ENCODE assay signal across 19 cellular contexts in the genomic region with DNA sequence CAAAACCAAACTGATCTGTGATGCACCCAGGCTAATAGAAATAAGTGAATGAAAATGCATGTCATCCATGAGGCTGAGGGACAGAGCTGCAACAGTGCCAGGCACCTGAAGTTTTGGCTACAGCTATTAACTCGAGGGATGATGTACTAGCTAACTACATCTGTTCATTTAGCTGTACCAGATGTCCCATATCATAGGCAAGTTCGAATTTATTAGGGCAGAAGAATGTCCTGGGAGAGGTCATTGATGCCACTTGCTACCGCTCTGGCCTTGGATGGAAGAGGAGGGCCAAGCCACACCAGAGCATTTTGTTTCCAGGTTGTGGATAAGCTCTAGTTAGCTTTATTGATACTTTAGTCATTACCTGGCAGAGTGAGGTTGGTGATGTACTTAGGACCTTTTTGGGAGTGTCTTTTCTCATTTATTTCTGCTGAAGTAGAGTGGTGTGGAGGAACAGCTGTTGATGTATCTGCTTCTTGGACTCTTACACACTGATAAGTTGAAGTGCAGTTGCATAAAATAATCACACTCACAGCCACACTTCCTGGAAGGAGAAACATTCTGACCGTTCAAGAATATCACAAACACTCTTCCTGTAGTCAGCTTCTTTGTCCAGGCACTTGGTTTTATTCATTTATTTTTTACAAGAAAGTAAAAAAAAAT. TPM values are rescaled to one million over a fixed set of nuclear protein-coding genes. Genes with fewer than 3 reads are reported as not detected.
DNase-seq lines count a peak whose midpoint lies in the region; ATAC-seq and TF ChIP-seq lines count a peak whose summit lies in the region.
"Had no signal": no experiment of that assay in that cellular context is flagged by ENCODE, and none has a peak within 500 bp of the region (broad histone marks: within the 10 kb centered on the region; RNA-seq: fewer than 3 reads in every experiment).

No MANE protein-coding gene starts in this region.

- peaks cover 80% of the 10 kb centered on the region for H3K4me1 Mint-ChIP-seq in activated T-cell treated with anti-CD3 and anti-CD28 coated beads, Interleukin-2, amount 50 U/mL, for 24 hours (ENCODE audit: low read depth)
- H3K4me1 Mint-ChIP-seq in immature natural killer cell: peaks cover 95 to 99% of the 10 kb centered on the region in 2 donors
- H3K4me1 Mint-ChIP-seq in stimulated activated naive B cell treated with anti-CD40 and anti-IgM and Interleukin-4, amounts not matched to agents 10 μg/mL and 1 μg/mL and 100 μg/mL, for 72 hours: peaks cover 47 to 72% of the 10 kb centered on the region in 2 donors

- in situ Hi-C loops in KBM-7 (cut with MboI; ENCODE audit: low pct_unique_long_range_greater_than_20kb, low sequenced_read_pairs): no loop called here

- H3K9me3 Mint-ChIP-seq in activated T-cell treated with anti-CD3 and anti-CD28 coated beads, Interleukin-2, amount 50 U/mL, for 24 hours: no peaks in the 10 kb centered on the region
- no peaks in the 10 kb centered on the region for H3K9me3 Mint-ChIP-seq in immature natural killer cell
- H3K9me3 Mint-ChIP-seq in stimulated activated naive B cell treated with anti-CD40 and anti-IgM and Interleukin-4, amounts not matched to agents 10 μg/mL and 1 μg/mL and 100 μg/mL, for 72 hours: no peaks in the 10 kb centered on the region
- H3K9me3 Mint-ChIP-seq: activated naive CD4-positive, alpha-beta T cell treated with anti-CD3 and anti-CD28 coated beads for 36 hours had no signal

- DNase-seq in activated T-cell treated with anti-CD3 and anti-CD28 coated beads, Interleukin-2, amount 50 U/mL, for 24 hours: no peak
- no peak for DNase-seq in activated T-cell treated with anti-CD3 and anti-CD28 coated beads, Interleukin-2, amount 50 U/mL, for 48 hours
- DNase-seq in immature natural killer cell: no peak
- no peak for DNase-seq in stimulated activated naive B cell treated with anti-CD40 and anti-IgM and Interleukin-4, amounts not matched to agents 10 μg/mL and 1 μg/mL and 100 μg/mL, for 72 hours
- no peak for DNase-seq in stimulated activated CD4-positive, alpha-beta T cell treated with anti-CD3 and anti-CD28 coated beads, Interleukin-2, amount 100 ng/mL, for 24 hours
- no peak for DNase-seq in SKM-1 (lab: John Stamatoyannopoulos, UW; ENCODE audit: unreplicated experiment)
- no peak for DNase-seq in KBM-7
- DNase-seq: activated CD4-positive, alpha-beta T cell treated with anti-CD3 and anti-CD28 coated beads for 4 hours; activated naive CD4-positive, alpha-beta T cell treated with anti-CD3 and anti-CD28 coated beads for 36 hours; CD4-positive, alpha-beta memory T cell; glutamatergic neuron; lower lobe of right lung; NCI-H146; NCI-H510A; SHP77 treated with DMSO at 0.1 percent for 48 hours; stimulated activated naive CD4-positive, alpha-beta T cell treated with Interleukin-2 at 50 U/mL for 16 hours had no signal

- no peak overlapping the region for H3K4me3 Mint-ChIP-seq in activated T-cell treated with anti-CD3 and anti-CD28 coated beads, Interleukin-2, amount 50 U/mL, for 24 hours
- H3K4me3 Mint-ChIP-seq in immature natural killer cell: peak overlapping the region; percentile 5 to 55 (median 37)
- H3K4me3 Mint-ChIP-seq in stimulated activated naive B cell treated with anti-CD40 and anti-IgM and Interleukin-4, amounts not matched to agents 10 μg/mL and 1 μg/mL and 100 μg/mL, for 72 hours: no peak overlapping the region
- H3K4me3 Mint-ChIP-seq: activated naive CD4-positive, alpha-beta T cell treated with anti-CD3 and anti-CD28 coated beads for 36 hours; brain had no signal

- H3K36me3 Mint-ChIP-seq in activated T-cell treated with anti-CD3 and anti-CD28 coated beads, Interleukin-2, amount 50 U/mL, for 24 hours (ENCODE audit: low read depth): peaks cover 33% of the 10 kb centered on the region
- no peaks in the 10 kb centered on the region for H3K36me3 Mint-ChIP-seq in immature natural killer cell
- H3K36me3 Mint-ChIP-seq in stimulated activated naive B cell treated with anti-CD40 and anti-IgM and Interleukin-4, amounts not matched to agents 10 μg/mL and 1 μg/mL and 100 μg/mL, for 72 hours: peaks cover 0 to 21% of the 10 kb centered on the region in 2 donors

- no peak for ATAC-seq in SK-N-SH treated with all-trans-retinoic acid at 6 μM for 48 hours
- no peak for ATAC-seq in stimulated activated naive B cell treated with anti-CD40 and anti-IgM and Interleukin-4, amounts not matched to agents 10 μg/mL and 1 μg/mL and 100 μg/mL, for 72 hours (replicated peaks)
- ATAC-seq: A549 had no signal

- peak overlapping the region; percentile 38 for H3K27ac Mint-ChIP-seq in activated T-cell treated with anti-CD3 and anti-CD28 coated beads, Interleukin-2, amount 50 U/mL, for 24 hours
- peak overlapping the region; percentile 54 to 91 (median 71) for H3K27ac Mint-ChIP-seq in immature natural killer cell
- peak overlapping the region; percentile 77 for H3K27ac Mint-ChIP-seq in stimulated activated naive B cell treated with anti-CD40 and anti-IgM and Interleukin-4, amounts not matched to agents 10 μg/mL and 1 μg/mL and 100 μg/mL, for 72 hours
- H3K27ac Mint-ChIP-seq: activated naive CD4-positive, alpha-beta T cell treated with anti-CD3 and anti-CD28 coated beads for 36 hours had no signal

- no peaks in the 10 kb centered on the region for H3K27me3 Mint-ChIP-seq in activated T-cell treated with anti-CD3 and anti-CD28 coated beads, Interleukin-2, amount 50 U/mL, for 24 hours
- peaks cover 0 to 3% (median 1%) of the 10 kb centered on the region in 3 donors for H3K27me3 Mint-ChIP-seq in immature natural killer cell (ENCODE audit: low read depth in 3 of 3)
- H3K27me3 Mint-ChIP-seq in stimulated activated naive B cell treated with anti-CD40 and anti-IgM and Interleukin-4, amounts not matched to agents 10 μg/mL and 1 μg/mL and 100 μg/mL, for 72 hours: no peaks in the 10 kb centered on the region
- H3K27me3 Mint-ChIP-seq: brain; CD4-positive, alpha-beta memory T cell had no signal

TF ChIP-seq in SK-N-SH treated with all-trans-retinoic acid at 6 μM for 48 hours, 23 proteins besides CTCF, POLR2A, EP300 and RAD21:
- no peak for TF ChIP-seq GLIS3 (CRISPR knock-in tag; IDR thresholded peaks at IDR 0.05)
- TF ChIP-seq, protein P1, sequence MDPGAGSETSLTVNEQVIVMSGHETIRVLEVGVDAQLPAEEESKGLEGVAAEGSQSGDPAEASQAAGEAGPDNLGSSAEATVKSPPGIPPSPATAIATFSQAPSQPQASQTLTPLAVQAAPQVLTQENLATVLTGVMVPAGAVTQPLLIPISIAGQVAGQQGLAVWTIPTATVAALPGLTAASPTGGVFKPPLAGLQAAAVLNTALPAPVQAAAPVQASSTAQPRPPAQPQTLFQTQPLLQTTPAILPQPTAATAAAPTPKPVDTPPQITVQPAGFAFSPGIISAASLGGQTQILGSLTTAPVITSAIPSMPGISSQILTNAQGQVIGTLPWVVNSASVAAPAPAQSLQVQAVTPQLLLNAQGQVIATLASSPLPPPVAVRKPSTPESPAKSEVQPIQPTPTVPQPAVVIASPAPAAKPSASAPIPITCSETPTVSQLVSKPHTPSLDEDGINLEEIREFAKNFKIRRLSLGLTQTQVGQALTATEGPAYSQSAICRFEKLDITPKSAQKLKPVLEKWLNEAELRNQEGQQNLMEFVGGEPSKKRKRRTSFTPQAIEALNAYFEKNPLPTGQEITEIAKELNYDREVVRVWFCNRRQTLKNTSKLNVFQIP (CRISPR knock-in tag; IDR thresholded peaks at IDR 0.05; ENCODE audit: borderline replicate concordance, low read depth): no peak
- no peak for TF ChIP-seq ZFP3 (CRISPR knock-in tag; IDR thresholded peaks at IDR 0.05)
- peak; percentile 79; the same call in 1 of the 2 replicates for TF ChIP-seq TCF4 (CRISPR knock-in tag; IDR thresholded peaks at IDR 0.05; ENCODE audit: borderline replicate concordance)
- TF ChIP-seq, protein P2, sequence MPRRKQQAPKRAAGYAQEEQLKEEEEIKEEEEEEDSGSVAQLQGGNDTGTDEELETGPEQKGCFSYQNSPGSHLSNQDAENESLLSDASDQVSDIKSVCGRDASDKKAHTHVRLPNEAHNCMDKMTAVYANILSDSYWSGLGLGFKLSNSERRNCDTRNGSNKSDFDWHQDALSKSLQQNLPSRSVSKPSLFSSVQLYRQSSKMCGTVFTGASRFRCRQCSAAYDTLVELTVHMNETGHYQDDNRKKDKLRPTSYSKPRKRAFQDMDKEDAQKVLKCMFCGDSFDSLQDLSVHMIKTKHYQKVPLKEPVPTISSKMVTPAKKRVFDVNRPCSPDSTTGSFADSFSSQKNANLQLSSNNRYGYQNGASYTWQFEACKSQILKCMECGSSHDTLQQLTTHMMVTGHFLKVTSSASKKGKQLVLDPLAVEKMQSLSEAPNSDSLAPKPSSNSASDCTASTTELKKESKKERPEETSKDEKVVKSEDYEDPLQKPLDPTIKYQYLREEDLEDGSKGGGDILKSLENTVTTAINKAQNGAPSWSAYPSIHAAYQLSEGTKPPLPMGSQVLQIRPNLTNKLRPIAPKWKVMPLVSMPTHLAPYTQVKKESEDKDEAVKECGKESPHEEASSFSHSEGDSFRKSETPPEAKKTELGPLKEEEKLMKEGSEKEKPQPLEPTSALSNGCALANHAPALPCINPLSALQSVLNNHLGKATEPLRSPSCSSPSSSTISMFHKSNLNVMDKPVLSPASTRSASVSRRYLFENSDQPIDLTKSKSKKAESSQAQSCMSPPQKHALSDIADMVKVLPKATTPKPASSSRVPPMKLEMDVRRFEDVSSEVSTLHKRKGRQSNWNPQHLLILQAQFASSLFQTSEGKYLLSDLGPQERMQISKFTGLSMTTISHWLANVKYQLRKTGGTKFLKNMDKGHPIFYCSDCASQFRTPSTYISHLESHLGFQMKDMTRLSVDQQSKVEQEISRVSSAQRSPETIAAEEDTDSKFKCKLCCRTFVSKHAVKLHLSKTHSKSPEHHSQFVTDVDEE (CRISPR knock-in tag; IDR thresholded peaks at IDR 0.05): 0 out of 2 replicates have a peak, but pooled peaks have one; percentile 19
- no peak for TF ChIP-seq ZNF8 (CRISPR knock-in tag; IDR thresholded peaks at IDR 0.05)

RNA-seq across cellular contexts. Expression of a gene that starts 8.2 kb away (rescaled TPM):
- polyA plus RNA-seq in immature natural killer cell: 10 to 100 TPM in 1 of 3 donors, 1 to 10 TPM in 2; 3.1 to 10.2 (median 3.9) TPM

Comparison
In these comparisons a context has a peak if more than half of its experiments do, and no peak if none do; other contexts are left out.
1. H3K4me3 Mint-ChIP-seq: peak in immature natural killer cell (5 of 5); none in activated T-cell treated with anti-CD3 and anti-CD28 coated beads, Interleukin-2, amount 50 U/mL, for 24 hours (single experiment) and stimulated activated naive B cell treated with anti-CD40 and anti-IgM and Interleukin-4, amounts not matched to agents 10 μg/mL and 1 μg/mL and 100 μg/mL, for 72 hours (0 of 2).
2. Peak in every context shown above with its lines, with median percentiles within 50 percentile points of each other: H3K27ac Mint-ChIP-seq.